8 cellular contexts compared by ENCODE assay signal in the genomic region with DNA sequence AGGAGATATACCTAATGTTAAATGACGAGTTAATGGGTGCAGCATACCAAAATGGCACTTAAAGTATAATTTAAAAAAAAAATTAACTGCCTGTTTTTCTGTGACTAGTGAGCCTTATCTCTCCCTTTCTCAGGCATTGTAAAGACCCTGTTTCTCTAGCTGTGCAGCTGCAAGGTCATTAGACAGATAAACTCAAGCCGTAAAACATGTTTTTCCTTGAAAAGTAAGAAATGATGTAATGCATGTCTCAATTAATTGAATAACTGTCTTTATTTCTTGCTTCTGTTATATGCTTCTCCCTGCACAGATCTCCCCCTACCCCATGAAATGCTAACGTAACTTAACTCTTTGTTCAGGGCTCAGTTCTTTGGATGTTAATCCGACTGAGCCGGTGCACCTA.
"Had no signal": no experiment of that assay in that cellular context is flagged by ENCODE, and none has a peak within 500 bp of the region (broad histone marks: within the 10 kb centered on the region; RNA-seq: fewer than 3 reads in every experiment).

No MANE protein-coding gene starts in this region.

- ATAC-seq: GM12878 had no signal

- DNase-seq: GDM1, GF-D8 had no signal

- H3K4me3 ChIP-seq: GM12878 had no signal

- FAIRE-seq: G401.6, GM12878, GM12891, GM12892, GM18507, GM19239 had no signal
